ENCODE assay signal across 8 cellular contexts in the genomic region with DNA sequence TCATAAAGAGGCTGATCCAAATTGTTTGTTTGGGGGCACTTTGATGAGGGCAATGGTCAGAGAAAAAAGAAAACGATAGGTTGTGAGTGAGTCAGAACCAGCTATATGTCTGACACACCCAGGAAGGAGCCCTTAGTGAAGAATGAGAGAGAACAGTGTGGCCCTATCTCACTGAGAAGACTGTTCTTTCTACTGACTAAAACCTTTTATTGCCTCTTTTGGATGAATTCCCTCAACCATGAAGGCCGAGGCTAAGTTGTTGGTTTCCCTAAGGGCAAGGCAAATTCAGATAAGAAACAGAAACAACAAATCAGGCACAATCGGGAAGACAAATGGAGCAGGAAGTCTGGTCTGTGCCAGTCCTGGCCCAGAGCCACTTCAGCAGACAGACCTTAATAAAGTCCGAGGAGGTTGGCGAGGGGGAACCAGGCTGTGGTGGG.
DNase-seq lines count a peak whose midpoint lies in the region; ATAC-seq, FAIRE-seq and TF ChIP-seq lines count a peak whose summit lies in the region.

No MANE protein-coding gene starts in this region.

- H2AFZ ChIP-seq in keratinocyte (ENCODE audit: control insufficient read depth, low read length), result no peak overlapping the region

- ATAC-seq in HG03095 (IDR thresholded peaks at IDR 0.05; ENCODE audit: unreplicated experiment), result no peak

- H3K4me3 Mint-ChIP-seq in activated naive CD4-positive, alpha-beta T cell treated with anti-CD3 and anti-CD28 coated beads, Interleukin-2, amount 10 ng/mL, durations not matched to agents 7 days and 5 days, result no peak overlapping the region
- peak overlapping the region; percentile 68 for H3K4me3 Mint-ChIP-seq in activated naive CD8-positive, alpha-beta T cell treated with anti-CD3 and anti-CD28 coated beads for 36 hours

- no peak for DNase-seq in activated naive CD4-positive, alpha-beta T cell treated with anti-CD3 and anti-CD28 coated beads, Interleukin-2, amount 10 ng/mL, durations not matched to agents 7 days and 5 days
- DNase-seq in activated naive CD4-positive, alpha-beta T cell treated with anti-CD3 and anti-CD28 coated beads, Interleukin-2, amount 50 U/mL, for 16 hours, result no peak
- DNase-seq in activated naive CD8-positive, alpha-beta T cell treated with anti-CD3 and anti-CD28 coated beads for 36 hours, result no peak
- DNase-seq in keratinocyte (ENCODE audit: low read depth, low spot score) (peak; percentile 28), stomach (peak; percentile 64), COLO668 (lab: John Stamatoyannopoulos, UW; ENCODE audit: unreplicated experiment) (no peak), KG1 (lab: John Stamatoyannopoulos, UW) (no peak)

- H3K27me3 Mint-ChIP-seq in activated naive CD4-positive, alpha-beta T cell treated with anti-CD3 and anti-CD28 coated beads, Interleukin-2, amount 10 ng/mL, durations not matched to agents 7 days and 5 days, result no peaks in the 10 kb centered on the region
- H3K27me3 Mint-ChIP-seq in activated naive CD8-positive, alpha-beta T cell treated with anti-CD3 and anti-CD28 coated beads for 36 hours, result no peaks in the 10 kb centered on the region

- no peaks in the 10 kb centered on the region for H3K9me3 Mint-ChIP-seq in activated naive CD4-positive, alpha-beta T cell treated with anti-CD3 and anti-CD28 coated beads, Interleukin-2, amount 10 ng/mL, durations not matched to agents 7 days and 5 days
- peaks cover 3% of the 10 kb centered on the region for H3K9me3 Mint-ChIP-seq in activated naive CD8-positive, alpha-beta T cell treated with anti-CD3 and anti-CD28 coated beads for 36 hours

- peak overlapping the region; percentile 88 for H3K27ac Mint-ChIP-seq in activated naive CD4-positive, alpha-beta T cell treated with anti-CD3 and anti-CD28 coated beads, Interleukin-2, amount 10 ng/mL, durations not matched to agents 7 days and 5 days
- peak overlapping the region; percentile 95 for H3K27ac Mint-ChIP-seq in activated naive CD8-positive, alpha-beta T cell treated with anti-CD3 and anti-CD28 coated beads for 36 hours

- no peak for TF ChIP-seq POLR2A in stomach (IDR thresholded peaks at IDR 0.05)

- no peaks in the 10 kb centered on the region for H3K9me3 ChIP-seq in keratinocyte (ENCODE audit: control insufficient read depth, low read depth, low read length)
- H3K9me3 ChIP-seq in stomach, result no peaks in the 10 kb centered on the region

- dilution Hi-C loops in keratinocyte (cut with MboI; ENCODE audit: extremely low pct_ligation_motif_present, low sequenced_read_pairs), result no loop called here

- H3K9ac ChIP-seq in keratinocyte (ENCODE audit: control insufficient read depth, extremely low read depth, insufficient read depth, low read length), result peak overlapping the region; percentile 45

- H3K9me1 ChIP-seq in keratinocyte (ENCODE audit: control insufficient read depth, extremely low read depth, insufficient read depth, low read length), result no peaks in the 10 kb centered on the region

- H3K27me3 ChIP-seq in keratinocyte (ENCODE audit: control insufficient read depth, extremely low read depth, insufficient read depth, low read length) (no peaks in the 10 kb centered on the region), stomach (no peaks in the 10 kb centered on the region)

- TF ChIP-seq EP300 in stomach (IDR thresholded peaks at IDR 0.05), result no peak

- peaks cover 86% of the 10 kb centered on the region for H3K4me1 Mint-ChIP-seq in activated naive CD4-positive, alpha-beta T cell treated with anti-CD3 and anti-CD28 coated beads, Interleukin-2, amount 10 ng/mL, durations not matched to agents 7 days and 5 days
- H3K4me1 Mint-ChIP-seq in activated naive CD8-positive, alpha-beta T cell treated with anti-CD3 and anti-CD28 coated beads for 36 hours, result peaks cover 89% of the 10 kb centered on the region

- peak; percentile 79 for FAIRE-seq in keratinocyte (lab: Jason Lieb, UNC)

- peak overlapping the region; percentile 66 for H3K4me2 ChIP-seq in keratinocyte (ENCODE audit: control insufficient read depth, extremely low read depth, insufficient read depth, low read depth, low read length)

- CTCF ChIA-PET in activated naive CD4-positive, alpha-beta T cell treated with anti-CD3 and anti-CD28 coated beads, Interleukin-2, amount 10 ng/mL, durations not matched to agents 7 days and 5 days (lab: Charles Lee), result interaction anchor here (0.7 kb wide), 1 partner anchor 65 kb away, joined by 4 read pairs; no protein-coding TSS in a partner anchor

- intact Hi-C loops in stomach (cut with DNase I; ENCODE audit: low total_unique reads), result no loop called here

- H3K36me3 Mint-ChIP-seq in activated naive CD4-positive, alpha-beta T cell treated with anti-CD3 and anti-CD28 coated beads, Interleukin-2, amount 10 ng/mL, durations not matched to agents 7 days and 5 days, result peaks cover 88% of the 10 kb centered on the region
- H3K36me3 Mint-ChIP-seq in activated naive CD8-positive, alpha-beta T cell treated with anti-CD3 and anti-CD28 coated beads for 36 hours, result peaks cover 82% of the 10 kb centered on the region

- WGBS in stomach, 5 donors, result 7 to 11% (median 7%) methylated on average over 5 of the region's 5 CpGs

- H3K4me3 ChIP-seq in keratinocyte (ENCODE audit: control insufficient read depth in 2 of 3, extremely low read depth in 1 of 3, insufficient read depth in 2 of 3, low read depth in 1 of 3, low read length in 3 of 3) (no peak overlapping the region), stomach (no peak overlapping the region)

- H3K4me1 ChIP-seq in keratinocyte (ENCODE audit: control insufficient read depth, extremely low read depth, insufficient read depth, low read length) (peaks cover 25% of the 10 kb centered on the region), stomach (peaks cover 42 to 94% (median 70%) of the 10 kb centered on the region in 4 donors)

- peaks cover 6% of the 10 kb centered on the region for H4K20me1 ChIP-seq in keratinocyte (ENCODE audit: control insufficient read depth, extremely low read depth, insufficient read depth, low read length)

- TF ChIP-seq CTCF in keratinocyte (optimal IDR thresholded peaks at IDR 0.05 in 1 of 3, IDR thresholded peaks at IDR 0.05 in 1 of 3, conservative IDR thresholded peaks at IDR 0.05 in 1 of 3; ENCODE audit: extremely low read depth in 1 of 3, insufficient read depth in 2 of 3, low read length in 3 of 3) (no peak), stomach (IDR thresholded peaks at IDR 0.05) (no peak)

- H3K27ac ChIP-seq in keratinocyte (ENCODE audit: control insufficient read depth, insufficient read depth, low read length), result peak overlapping the region; percentile 71
- peak overlapping the region; percentile 47 to 79 (median 65) for H3K27ac ChIP-seq in stomach

- peaks cover 36% of the 10 kb centered on the region for H3K79me2 ChIP-seq in keratinocyte (ENCODE audit: control insufficient read depth, insufficient read depth, low read length)

- H3K36me3 ChIP-seq in keratinocyte (ENCODE audit: control insufficient read depth in 2 of 2, extremely low read depth in 1 of 2, insufficient read depth in 2 of 2, low read length in 2 of 2), result peaks cover 28 to 58% of the 10 kb centered on the region in 2 experiments
- H3K36me3 ChIP-seq in stomach, result peaks cover 29 to 82% (median 66%) of the 10 kb centered on the region in 4 donors

Comparison
In these comparisons a context has a peak if more than half of its experiments do, and no peak if none do; other contexts are left out.
1. DNase-seq: peak in keratinocyte (single experiment) and stomach (single experiment); none in activated naive CD4-positive, alpha-beta T cell treated with anti-CD3 and anti-CD28 coated beads, Interleukin-2, amount 10 ng/mL, durations not matched to agents 7 days and 5 days (single experiment), activated naive CD4-positive, alpha-beta T cell treated with anti-CD3 and anti-CD28 coated beads, Interleukin-2, amount 50 U/mL, for 16 hours (single experiment), activated naive CD8-positive, alpha-beta T cell treated with anti-CD3 and anti-CD28 coated beads for 36 hours (single experiment), COLO668 (single experiment) and KG1 (single experiment).